ENCODE assay signal across 22 cellular contexts in genomic region chr1:184315254-184315653, GRCh38.
A peak's percentile ranks its signal among the peaks of the same experiment; 100 is the strongest.
DNase-seq lines count a peak whose midpoint lies in the region; ATAC-seq and TF ChIP-seq lines count a peak whose summit lies in the region.
"Had no signal": no experiment of that assay in that cellular context is flagged by ENCODE, and none has a peak within 500 bp of the region (broad histone marks: within the 10 kb centered on the region; RNA-seq: fewer than 3 reads in every experiment).

No MANE protein-coding gene starts in this region.

- H3K36me3 Mint-ChIP-seq in HFFc6 (ENCODE audit: low read depth) (no peaks in the 10 kb centered on the region), osteocyte (ENCODE audit: unreplicated experiment) (no peaks in the 10 kb centered on the region)
- H3K36me3 Mint-ChIP-seq: activated naive CD4-positive, alpha-beta T cell treated with anti-CD3 and anti-CD28 coated beads, Interleukin-2, amount 10 ng/mL, durations not matched to agents 7 days and 5 days had no signal

- no peaks in the 10 kb centered on the region for H3K36me3 ChIP-seq in left ventricle myocardium inferior
- H3K36me3 ChIP-seq: neutrophil, vagina had no signal

- no peaks in the 10 kb centered on the region for H3K9me3 ChIP-seq in left ventricle myocardium inferior (replicated peaks)
- H3K9me3 ChIP-seq: neutrophil, vagina had no signal

- DNase-seq in AG09309 (ENCODE audit: low read depth) (peak; percentile 49), HFFc6 (peak; percentile 43), choroid plexus epithelial cell (ENCODE audit: low read depth) (peak; percentile 38), osteocyte (ENCODE audit: extremely low spot score, unreplicated experiment) (no peak), left ventricle myocardium inferior (no peak)
- no peak for DNase-seq in stimulated activated naive CD4-positive, alpha-beta T cell (lab: John Stamatoyannopoulos, UW)
- DNase-seq: activated naive CD4-positive, alpha-beta T cell treated with anti-CD3 and anti-CD28 coated beads, Interleukin-2, amount 10 ng/mL, durations not matched to agents 7 days and 5 days; activated T-cell treated with anti-CD3 and anti-CD28 coated beads, Interleukin-2, amount 50 U/mL, for 24 hours; AML-193; aorta; DMS79; foreskin melanocyte; hypothalamus; NCI-H1417; NCI-H510A treated with DMSO at 0.1 percent for 48 hours; stimulated activated CD8-positive, alpha-beta memory T cell treated with anti-CD3 and anti-CD28 coated beads, Interleukin-4, amount 100 ng/mL, for 48 hours had no signal

- no peak overlapping the region for H3K4me3 ChIP-seq in AG09309 (ENCODE audit: control insufficient read depth, low read depth, low read length)
- no peak overlapping the region for H3K4me3 ChIP-seq in choroid plexus epithelial cell (ENCODE audit: low read depth, low read length)
- no peak overlapping the region for H3K4me3 ChIP-seq in left ventricle myocardium inferior
- H3K4me3 ChIP-seq: vagina had no signal

- no peak for TF ChIP-seq CTCF in AG09309 (IDR thresholded peaks at IDR 0.05; ENCODE audit: control insufficient read depth, insufficient read depth, low read depth, low read length, missing control alignments)
- no peak for TF ChIP-seq CTCF in HFFc6 (IDR thresholded peaks at IDR 0.05)
- no peak for TF ChIP-seq CTCF in choroid plexus epithelial cell (conservative IDR thresholded peaks at IDR 0.05; ENCODE audit: low read depth, low read length)
- TF ChIP-seq CTCF in osteocyte (IDR thresholded peaks at IDR 0.05) = no peak
- no peak for TF ChIP-seq CTCF in left ventricle myocardium inferior (IDR thresholded peaks at IDR 0.05; ENCODE audit: borderline replicate concordance)

- H3K27me3 Mint-ChIP-seq in HFFc6 (ENCODE audit: insufficient read depth) (peaks cover 13% of the 10 kb centered on the region), osteocyte (ENCODE audit: unreplicated experiment) (no peaks in the 10 kb centered on the region)

- H3K4me1 Mint-ChIP-seq in HFFc6 (ENCODE audit: low read depth) (peaks cover 16% of the 10 kb centered on the region), osteocyte (ENCODE audit: unreplicated experiment) (peaks cover 19% of the 10 kb centered on the region)
- H3K4me1 Mint-ChIP-seq: activated naive CD4-positive, alpha-beta T cell treated with anti-CD3 and anti-CD28 coated beads, Interleukin-2, amount 10 ng/mL, durations not matched to agents 7 days and 5 days had no signal

- H3K27ac Mint-ChIP-seq in HFFc6 (no peak overlapping the region), osteocyte (ENCODE audit: unreplicated experiment) (peak overlapping the region; percentile 49)
- H3K27ac Mint-ChIP-seq: activated naive CD4-positive, alpha-beta T cell treated with anti-CD3 and anti-CD28 coated beads, Interleukin-2, amount 10 ng/mL, durations not matched to agents 7 days and 5 days; activated T-cell treated with anti-CD3 and anti-CD28 coated beads, Interleukin-2, amount 50 U/mL, for 24 hours had no signal

- H3K27me3 ChIP-seq in left ventricle myocardium inferior (ENCODE audit: low read depth) = no peaks in the 10 kb centered on the region
- H3K27me3 ChIP-seq: neutrophil, vagina had no signal

- H3K9me3 Mint-ChIP-seq in HFFc6 (no peaks in the 10 kb centered on the region), osteocyte (ENCODE audit: unreplicated experiment) (no peaks in the 10 kb centered on the region)
- H3K9me3 Mint-ChIP-seq: activated naive CD4-positive, alpha-beta T cell treated with anti-CD3 and anti-CD28 coated beads, Interleukin-2, amount 10 ng/mL, durations not matched to agents 7 days and 5 days; activated T-cell treated with anti-CD3 and anti-CD28 coated beads, Interleukin-2, amount 50 U/mL, for 24 hours had no signal

- H3K4me1 ChIP-seq in left ventricle myocardium inferior = no peaks in the 10 kb centered on the region
- H3K4me1 ChIP-seq: vagina had no signal

- intact Hi-C loops in left ventricle myocardium inferior (cut with micrococcal nuclease) = no loop called here

- H3K4me3 Mint-ChIP-seq in HFFc6 (no peak overlapping the region), osteocyte (ENCODE audit: unreplicated experiment) (no peak overlapping the region)
- H3K4me3 Mint-ChIP-seq: activated naive CD4-positive, alpha-beta T cell treated with anti-CD3 and anti-CD28 coated beads, Interleukin-2, amount 10 ng/mL, durations not matched to agents 7 days and 5 days; activated T-cell treated with anti-CD3 and anti-CD28 coated beads, Interleukin-2, amount 50 U/mL, for 24 hours had no signal

- H3K27ac ChIP-seq in left ventricle myocardium inferior (replicated peaks) = no peak overlapping the region
- H3K27ac ChIP-seq: neutrophil, RWPE1, vagina had no signal

- ATAC-seq in HG03342 (IDR thresholded peaks at IDR 0.05; ENCODE audit: unreplicated experiment) = no peak
- ATAC-seq in HG03469 (IDR thresholded peaks at IDR 0.05; ENCODE audit: unreplicated experiment) = no peak
- ATAC-seq: HCT116 had no signal

Comparison
In these comparisons a context has a peak if more than half of its experiments do, and no peak if none do; other contexts are left out.
1. DNase-seq: peak in AG09309 (single experiment), HFFc6 (single experiment) and choroid plexus epithelial cell (single experiment); none in osteocyte (single experiment), left ventricle myocardium inferior (single experiment) and stimulated activated naive CD4-positive, alpha-beta T cell (0 of 6).